Comparison of ENCODE assay signal across 11 cellular contexts in the genomic region with DNA sequence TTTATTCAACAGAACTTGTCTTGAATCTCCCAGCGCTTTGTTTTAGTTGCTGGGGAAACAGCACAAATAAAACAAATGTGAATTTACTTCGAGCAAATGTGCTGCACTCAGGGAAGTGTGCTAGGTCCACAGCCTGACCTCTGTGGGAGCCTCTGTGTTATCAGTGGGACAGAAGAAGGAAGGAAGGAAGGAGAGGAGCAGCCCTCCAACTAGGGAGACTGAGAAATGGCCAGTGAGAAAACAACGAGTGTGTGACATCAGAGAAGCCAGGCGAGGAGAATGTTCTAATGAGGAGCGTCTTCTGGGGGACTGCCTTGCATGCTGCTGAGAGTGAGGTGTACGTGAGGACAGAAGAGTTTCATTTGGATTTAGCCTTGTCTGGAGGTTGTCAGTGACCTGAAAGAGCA. TPM values are rescaled to one million over a fixed set of nuclear protein-coding genes. Genes with fewer than 3 reads are reported as not detected.
DNase-seq lines count a peak whose midpoint lies in the region; ATAC-seq and TF ChIP-seq lines count a peak whose summit lies in the region.
"Had no signal": no experiment of that assay in that cellular context is flagged by ENCODE, and none has a peak within 500 bp of the region (broad histone marks: within the 10 kb centered on the region; RNA-seq: fewer than 3 reads in every experiment).

No MANE protein-coding gene starts in this region.

- peak overlapping the region; percentile 1 for H3K27ac Mint-ChIP-seq in activated T-helper 17 cell treated with anti-CD3 and anti-CD28 coated beads, Interleukin-2, amount 50 U/mL, for 72 hours

- peak overlapping the region; percentile 39 for H3K27ac ChIP-seq in skeletal muscle tissue (ENCODE audit: low read depth, low read length)
- H3K27ac ChIP-seq: epithelial cell of prostate had no signal

- ATAC-seq in activated T-helper 17 cell treated with anti-CD3 and anti-CD28 coated beads, Interleukin-2, amount 50 U/mL, for 72 hours (replicated peaks) = no peak
- ATAC-seq in GM18907 (IDR thresholded peaks at IDR 0.05; ENCODE audit: unreplicated experiment) = no peak
- no peak for ATAC-seq in GM18909 (IDR thresholded peaks at IDR 0.05; ENCODE audit: poor library complexity, unreplicated experiment)

- no peak overlapping the region for H3K9ac ChIP-seq in skeletal muscle tissue (ENCODE audit: low read depth in 1 of 3, low read length in 3 of 3)

- H3K4me1 Mint-ChIP-seq in activated T-helper 17 cell treated with anti-CD3 and anti-CD28 coated beads, Interleukin-2, amount 50 U/mL, for 72 hours = peaks cover 49% of the 10 kb centered on the region

- no peaks in the 10 kb centered on the region for H3K36me3 ChIP-seq in skeletal muscle tissue (ENCODE audit: control insufficient read depth in 3 of 3, insufficient read depth in 3 of 3, low read length in 3 of 3)

- H3K4me3 ChIP-seq in skeletal muscle tissue (ENCODE audit: low read length in 3 of 3) = peak overlapping the region in 1 of 3 donors; percentile 12

- H3K36me3 Mint-ChIP-seq in activated T-helper 17 cell treated with anti-CD3 and anti-CD28 coated beads, Interleukin-2, amount 50 U/mL, for 72 hours (ENCODE audit: low read depth) = peaks cover 14% of the 10 kb centered on the region

- no peaks in the 10 kb centered on the region for H3K9me3 Mint-ChIP-seq in activated T-helper 17 cell treated with anti-CD3 and anti-CD28 coated beads, Interleukin-2, amount 50 U/mL, for 72 hours

- no peaks in the 10 kb centered on the region for H3K9me3 ChIP-seq in skeletal muscle tissue (ENCODE audit: control insufficient read depth in 3 of 3, low read length in 3 of 3)

- H3K4me1 ChIP-seq in skeletal muscle tissue (ENCODE audit: control insufficient read depth in 3 of 3, insufficient read depth in 3 of 3, low read length in 3 of 3) = peaks cover 58 to 69% (median 59%) of the 10 kb centered on the region in 3 donors

- no peaks in the 10 kb centered on the region for H3K27me3 Mint-ChIP-seq in activated T-helper 17 cell treated with anti-CD3 and anti-CD28 coated beads, Interleukin-2, amount 50 U/mL, for 72 hours

- peak; percentile 6 for DNase-seq in NCI-H748 (lab: John Stamatoyannopoulos, UW; ENCODE audit: unreplicated experiment)
- no peak for DNase-seq in NCI-H748 treated with DMSO at 0.1 percent for 48 hours (lab: John Stamatoyannopoulos, UW)
- peak; percentile 19 for DNase-seq in kidney tubule cell (ENCODE audit: low spot score)
- DNase-seq in GM13977 (ENCODE audit: low spot score) = no peak
- DNase-seq: activated effector memory CD4-positive, alpha-beta T cell treated with anti-CD3 and anti-CD28 coated beads, Interleukin-2, amount 50 U/mL, for 16 hours; mammary epithelial cell had no signal

- no peak for TF ChIP-seq CTCF in GM13977 (IDR thresholded peaks at IDR 0.05; ENCODE audit: extremely low read depth, insufficient read depth, missing control alignments)

- no peaks in the 10 kb centered on the region for H3K27me3 ChIP-seq in skeletal muscle tissue (ENCODE audit: control insufficient read depth in 3 of 3, insufficient read depth in 3 of 3, low read length in 3 of 3)

- in situ Hi-C loops in GM13977 (cut with MboI; ENCODE audit: low pct_unique_long_range_greater_than_20kb, low sequenced_read_pairs, unreplicated experiment) = no loop called here

- no peak overlapping the region for H3K4me3 Mint-ChIP-seq in activated T-helper 17 cell treated with anti-CD3 and anti-CD28 coated beads, Interleukin-2, amount 50 U/mL, for 72 hours

RNA-seq across cellular contexts. Expression of a gene that starts 42.7 kb away (rescaled TPM):
- 100 to 1,000 TPM; 110 to 138 TPM for total RNA-seq in activated T-helper 17 cell treated with anti-CD3 and anti-CD28 coated beads, Interleukin-2, amount 50 U/mL, for 72 hours
- total RNA-seq in skeletal muscle tissue = 103 TPM

Comparison
In these comparisons a context has a peak if more than half of its experiments do, and no peak if none do; other contexts are left out.
1. DNase-seq: peak in NCI-H748 (single experiment) and kidney tubule cell (single experiment); none in NCI-H748 treated with DMSO at 0.1 percent for 48 hours (single experiment) and GM13977 (single experiment).